8 cellular contexts compared by ENCODE assay signal in the genomic region with DNA sequence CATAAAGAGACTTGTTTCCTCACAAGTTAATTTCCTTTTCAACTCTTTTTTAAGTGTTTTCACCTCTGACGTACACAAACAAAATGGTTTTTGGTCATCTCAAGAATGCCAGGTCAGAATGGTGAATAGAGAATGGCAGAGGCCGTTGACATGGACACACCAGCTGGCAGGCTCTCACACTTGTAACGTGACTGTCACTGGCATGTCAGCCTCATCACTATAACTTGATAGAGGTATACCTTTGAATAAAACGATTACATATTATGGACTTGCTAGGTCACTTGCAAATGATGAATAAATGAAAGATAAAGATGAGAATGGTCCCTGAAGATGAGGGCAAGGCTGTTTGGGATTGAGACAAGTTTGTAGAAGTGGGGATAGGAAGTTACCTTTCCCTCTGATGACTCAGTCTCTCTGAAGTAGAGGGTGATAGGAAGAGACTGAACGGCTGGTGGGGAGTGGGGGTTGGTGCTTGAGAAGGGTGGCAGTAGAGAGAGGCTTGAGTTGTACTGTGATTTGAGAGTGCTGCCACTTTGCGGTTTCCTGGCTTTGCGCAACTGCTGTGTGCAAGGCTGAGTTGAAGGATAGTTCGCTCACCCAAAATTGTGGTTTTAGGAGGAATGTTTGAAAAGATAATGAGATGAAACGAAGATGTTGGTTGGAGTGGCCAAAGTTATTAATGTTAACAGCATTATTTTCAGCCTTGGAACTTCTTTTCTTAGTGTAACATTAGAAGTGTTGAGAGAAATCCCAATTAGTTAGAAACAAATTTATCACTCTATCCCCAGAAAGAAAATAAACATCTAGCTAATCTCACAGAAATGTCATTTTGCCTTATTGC.
DNase-seq lines count a peak whose midpoint lies in the region; ATAC-seq and TF ChIP-seq lines count a peak whose summit lies in the region.

No MANE protein-coding gene starts in this region.

- peak; percentile 96 for DNase-seq in KBM-7
- peak; percentile 32 for DNase-seq in activated CD4-positive, alpha-beta T cell treated with anti-CD3 and anti-CD28 coated beads for 1 hour
- peak; percentile 38 to 44 for DNase-seq in erythroblast (lab: John Stamatoyannopoulos, UW)
- DNase-seq in stimulated activated CD8-positive, alpha-beta memory T cell treated with anti-CD3 and anti-CD28 coated beads, Interleukin-7, amount 100 ng/mL, for 1 hour (ENCODE audit: low read depth in 2 of 2): peak; percentile 8 to 20
- no peak for DNase-seq in COLO829 (ENCODE audit: low spot score)
- no peak for DNase-seq in NCI-H2029 treated with DMSO at 0.1 percent for 48 hours (lab: John Stamatoyannopoulos, UW)

- in situ Hi-C loops in KBM-7 (cut with MboI; ENCODE audit: low pct_unique_long_range_greater_than_20kb, low sequenced_read_pairs): no loop called here

- ATAC-seq in GM19467 (IDR thresholded peaks at IDR 0.05; ENCODE audit: unreplicated experiment) (no peak), HG03342 (IDR thresholded peaks at IDR 0.05; ENCODE audit: unreplicated experiment) (no peak)

- no peak for TF ChIP-seq POLR2A in erythroblast (IDR thresholded peaks at IDR 0.05; ENCODE audit: low read length)

Comparison
In these comparisons a context has a peak if more than half of its experiments do, and no peak if none do; other contexts are left out.
1. DNase-seq: peak in KBM-7 (single experiment), activated CD4-positive, alpha-beta T cell treated with anti-CD3 and anti-CD28 coated beads for 1 hour (single experiment), erythroblast (2 of 2) and stimulated activated CD8-positive, alpha-beta memory T cell treated with anti-CD3 and anti-CD28 coated beads, Interleukin-7, amount 100 ng/mL, for 1 hour (2 of 2); none in COLO829 (single experiment) and NCI-H2029 treated with DMSO at 0.1 percent for 48 hours (single experiment).